6 cellular contexts compared by ENCODE assay signal in the genomic region with DNA sequence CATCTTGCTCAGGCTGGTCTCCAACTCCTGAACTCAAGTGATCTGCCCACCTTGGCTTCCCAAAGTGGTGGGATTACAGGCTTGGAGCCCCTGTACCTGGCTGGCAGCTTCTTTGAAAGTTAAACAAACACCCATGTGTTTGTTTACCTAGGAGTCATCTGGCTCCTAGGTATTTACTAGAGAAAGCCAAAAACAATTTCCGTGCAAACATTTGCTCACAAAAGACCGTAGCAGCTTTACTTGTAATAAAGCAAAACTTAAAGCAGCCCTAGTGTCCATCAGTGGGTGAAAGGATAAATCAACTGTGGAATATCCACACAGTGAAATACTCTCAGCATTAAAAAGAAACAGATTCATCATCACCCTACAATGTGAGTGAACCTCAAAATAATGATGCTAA. TPM values are rescaled to one million over a fixed set of nuclear protein-coding genes. Genes with fewer than 3 reads are reported as not detected.
"Had no signal": no experiment of that assay in that cellular context is flagged by ENCODE, and none has a peak within 500 bp of the region (broad histone marks: within the 10 kb centered on the region; RNA-seq: fewer than 3 reads in every experiment).

No MANE protein-coding gene starts in this region.

- H3K4me2 ChIP-seq: GM23338 had no signal

- DNase-seq: H9, HCEC 1CT, IMR-90 had no signal

- H3K4me3 ChIP-seq: GM23338 had no signal

RNA-seq across cellular contexts. Expression of gene XCR1, which starts 29.4 kb away (rescaled TPM):
- total RNA-seq: GM23338, H1, H9, HT-29, IMR-90 had no signal
- polyA plus RNA-seq: GM23338, IMR-90 had no signal
